Comparison of ENCODE assay signal across 2 cellular contexts in the genomic region with DNA sequence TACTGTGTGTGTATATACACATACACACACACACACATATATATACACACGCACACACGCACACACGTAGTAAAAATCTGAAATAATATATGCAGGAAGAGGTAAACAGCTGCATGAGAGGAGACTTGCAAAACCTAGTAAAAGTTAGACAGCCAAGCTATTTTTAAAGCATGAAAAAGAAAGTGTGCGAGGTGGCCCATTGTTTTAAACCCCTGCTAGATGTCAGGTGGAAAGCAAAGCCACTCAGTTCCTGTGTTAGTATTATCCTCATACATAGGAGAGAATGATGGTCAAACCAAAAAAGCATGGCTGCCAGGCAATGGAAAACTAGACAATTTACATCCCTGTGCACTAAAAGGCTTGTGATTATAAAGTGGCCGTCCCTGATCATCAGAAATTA.
TF ChIP-seq lines count a peak whose summit lies in the region.

No MANE protein-coding gene starts in this region.

TF ChIP-seq in WTC11, 78 proteins besides CTCF, POLR2A, EP300 and RAD21:
- TF ChIP-seq, protein P1, sequence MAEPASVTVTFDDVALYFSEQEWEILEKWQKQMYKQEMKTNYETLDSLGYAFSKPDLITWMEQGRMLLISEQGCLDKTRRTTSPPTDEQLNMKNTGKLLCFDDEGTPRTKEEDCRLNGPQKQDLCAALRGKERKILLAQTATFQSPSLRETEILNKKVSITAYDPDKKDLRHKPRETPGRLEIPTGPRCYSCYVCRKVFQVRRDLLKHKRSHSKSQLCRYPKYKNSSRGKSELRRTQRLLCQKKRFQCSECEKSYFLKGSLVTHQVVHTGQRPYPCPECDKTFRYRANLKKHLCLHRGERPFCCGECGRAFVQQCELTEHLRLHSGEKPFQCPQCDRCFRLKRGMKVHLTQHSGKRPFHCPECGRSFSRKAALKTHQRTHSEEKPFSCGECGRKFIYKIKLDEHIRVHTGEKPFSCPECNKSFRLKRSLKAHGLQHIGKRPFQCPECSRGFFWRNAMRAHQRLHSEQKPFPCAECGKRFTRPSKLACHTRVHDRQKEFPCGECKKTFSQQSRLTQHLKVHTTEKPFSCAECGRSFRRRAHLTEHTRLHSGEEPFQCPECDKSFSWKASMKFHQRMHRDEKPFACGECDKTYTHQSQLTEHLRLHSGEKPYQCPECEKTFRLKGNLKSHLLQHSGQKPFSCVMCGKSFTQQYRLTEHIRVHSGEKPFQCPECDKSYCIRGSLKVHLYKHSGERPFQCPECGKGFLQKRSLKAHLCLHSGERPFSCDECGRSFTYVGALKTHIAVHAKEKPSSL (CRISPR knock-in tag; conservative IDR thresholded peaks at IDR 0.05) = no peak
- TF ChIP-seq TEAD1 (CRISPR knock-in tag; IDR thresholded peaks at IDR 0.05) (no peak), ZNF232 (CRISPR knock-in tag; IDR thresholded peaks at IDR 0.05) (no peak)
- TF ChIP-seq, protein P2, sequence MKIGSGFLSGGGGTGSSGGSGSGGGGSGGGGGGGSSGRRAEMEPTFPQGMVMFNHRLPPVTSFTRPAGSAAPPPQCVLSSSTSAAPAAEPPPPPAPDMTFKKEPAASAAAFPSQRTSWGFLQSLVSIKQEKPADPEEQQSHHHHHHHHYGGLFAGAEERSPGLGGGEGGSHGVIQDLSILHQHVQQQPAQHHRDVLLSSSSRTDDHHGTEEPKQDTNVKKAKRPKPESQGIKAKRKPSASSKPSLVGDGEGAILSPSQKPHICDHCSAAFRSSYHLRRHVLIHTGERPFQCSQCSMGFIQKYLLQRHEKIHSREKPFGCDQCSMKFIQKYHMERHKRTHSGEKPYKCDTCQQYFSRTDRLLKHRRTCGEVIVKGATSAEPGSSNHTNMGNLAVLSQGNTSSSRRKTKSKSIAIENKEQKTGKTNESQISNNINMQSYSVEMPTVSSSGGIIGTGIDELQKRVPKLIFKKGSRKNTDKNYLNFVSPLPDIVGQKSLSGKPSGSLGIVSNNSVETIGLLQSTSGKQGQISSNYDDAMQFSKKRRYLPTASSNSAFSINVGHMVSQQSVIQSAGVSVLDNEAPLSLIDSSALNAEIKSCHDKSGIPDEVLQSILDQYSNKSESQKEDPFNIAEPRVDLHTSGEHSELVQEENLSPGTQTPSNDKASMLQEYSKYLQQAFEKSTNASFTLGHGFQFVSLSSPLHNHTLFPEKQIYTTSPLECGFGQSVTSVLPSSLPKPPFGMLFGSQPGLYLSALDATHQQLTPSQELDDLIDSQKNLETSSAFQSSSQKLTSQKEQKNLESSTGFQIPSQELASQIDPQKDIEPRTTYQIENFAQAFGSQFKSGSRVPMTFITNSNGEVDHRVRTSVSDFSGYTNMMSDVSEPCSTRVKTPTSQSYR (CRISPR knock-in tag; IDR thresholded peaks at IDR 0.05) = no peak
- TF ChIP-seq, protein P3, sequence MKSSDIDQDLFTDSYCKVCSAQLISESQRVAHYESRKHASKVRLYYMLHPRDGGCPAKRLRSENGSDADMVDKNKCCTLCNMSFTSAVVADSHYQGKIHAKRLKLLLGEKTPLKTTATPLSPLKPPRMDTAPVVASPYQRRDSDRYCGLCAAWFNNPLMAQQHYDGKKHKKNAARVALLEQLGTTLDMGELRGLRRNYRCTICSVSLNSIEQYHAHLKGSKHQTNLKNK (CRISPR knock-in tag; IDR thresholded peaks at IDR 0.05) = no peak

TF ChIP-seq in H1, 55 proteins besides CTCF, POLR2A, EP300 and RAD21:
- TF ChIP-seq TCF12 (IDR thresholded peaks at IDR 0.05; ENCODE audit: low read depth, low read length) (no peak), JUND (IDR thresholded peaks at IDR 0.05; ENCODE audit: low read length) (no peak), SP1 (IDR thresholded peaks at IDR 0.05; ENCODE audit: low read depth, low read length) (no peak), KDM1A (IDR thresholded peaks at IDR 0.05; ENCODE audit: borderline replicate concordance, low read length) (no peak), BCL11A (IDR thresholded peaks at IDR 0.05; ENCODE audit: low read depth in 2 of 2, low read length in 2 of 2) (no peak), CBX8 (IDR thresholded peaks at IDR 0.05; ENCODE audit: borderline replicate concordance, low read depth, low read length) (no peak), MAFK (IDR thresholded peaks at IDR 0.05; ENCODE audit: low read depth, low read length) (no peak), SP2 (IDR thresholded peaks at IDR 0.05; ENCODE audit: low read length) (no peak), CREB1 (IDR thresholded peaks at IDR 0.05) (no peak), BACH1 (IDR thresholded peaks at IDR 0.05; ENCODE audit: low read length) (no peak), SAP30 (IDR thresholded peaks at IDR 0.05; ENCODE audit: insufficient read depth, insufficient replicate concordance, low read length) (no peak), HDAC2 (IDR thresholded peaks at IDR 0.05; ENCODE audit: borderline replicate concordance in 1 of 2, low read depth in 2 of 2, low read length in 2 of 2) (no peak), EGR1 (IDR thresholded peaks at IDR 0.05; ENCODE audit: borderline replicate concordance, low read depth, low read length) (no peak), RFX5 (IDR thresholded peaks at IDR 0.05; ENCODE audit: borderline replicate concordance, low read depth, low read length) (no peak)
- TF ChIP-seq, protein P4, sequence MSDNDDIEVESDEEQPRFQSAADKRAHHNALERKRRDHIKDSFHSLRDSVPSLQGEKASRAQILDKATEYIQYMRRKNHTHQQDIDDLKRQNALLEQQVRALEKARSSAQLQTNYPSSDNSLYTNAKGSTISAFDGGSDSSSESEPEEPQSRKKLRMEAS (IDR thresholded peaks at IDR 0.05) = no peak
- TF ChIP-seq, protein P5, sequence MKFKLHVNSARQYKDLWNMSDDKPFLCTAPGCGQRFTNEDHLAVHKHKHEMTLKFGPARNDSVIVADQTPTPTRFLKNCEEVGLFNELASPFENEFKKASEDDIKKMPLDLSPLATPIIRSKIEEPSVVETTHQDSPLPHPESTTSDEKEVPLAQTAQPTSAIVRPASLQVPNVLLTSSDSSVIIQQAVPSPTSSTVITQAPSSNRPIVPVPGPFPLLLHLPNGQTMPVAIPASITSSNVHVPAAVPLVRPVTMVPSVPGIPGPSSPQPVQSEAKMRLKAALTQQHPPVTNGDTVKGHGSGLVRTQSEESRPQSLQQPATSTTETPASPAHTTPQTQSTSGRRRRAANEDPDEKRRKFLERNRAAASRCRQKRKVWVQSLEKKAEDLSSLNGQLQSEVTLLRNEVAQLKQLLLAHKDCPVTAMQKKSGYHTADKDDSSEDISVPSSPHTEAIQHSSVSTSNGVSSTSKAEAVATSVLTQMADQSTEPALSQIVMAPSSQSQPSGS (IDR thresholded peaks at IDR 0.05; ENCODE audit: low read length) = no peak
- TF ChIP-seq, protein P6, sequence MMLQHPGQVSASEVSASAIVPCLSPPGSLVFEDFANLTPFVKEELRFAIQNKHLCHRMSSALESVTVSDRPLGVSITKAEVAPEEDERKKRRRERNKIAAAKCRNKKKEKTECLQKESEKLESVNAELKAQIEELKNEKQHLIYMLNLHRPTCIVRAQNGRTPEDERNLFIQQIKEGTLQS (IDR thresholded peaks at IDR 0.05; ENCODE audit: insufficient read depth, low read depth, low read length) = no peak
